ENCODE assay signal across 8 cellular contexts in genomic region chr13:52851153-52851962, GRCh38. TPM values are rescaled to one million over a fixed set of nuclear protein-coding genes. Genes with fewer than 3 reads are reported as not detected.
DNase-seq lines count a peak whose midpoint lies in the region; ATAC-seq, FAIRE-seq and TF ChIP-seq lines count a peak whose summit lies in the region.

No MANE protein-coding gene starts in this region.

- peak overlapping the region; percentile 82; the same call in 1 of the 2 replicates for H3K18ac ChIP-seq in H1 (ENCODE audit: extremely low read depth, low read length)

- ATAC-seq in GM21360 (IDR thresholded peaks at IDR 0.05; ENCODE audit: unreplicated experiment) (peak; percentile 88), HG03571 (IDR thresholded peaks at IDR 0.05; ENCODE audit: unreplicated experiment) (peak; percentile 72)

- peak overlapping the region; percentile 9 for H3K56ac ChIP-seq in H1 (replicated peaks; ENCODE audit: insufficient read length, low read depth, low read length)

- in situ Hi-C loops in SK-MEL-5 (cut with HindIII; ENCODE audit: low pct_unique_long_range_greater_than_20kb, low sequenced_read_pairs): no loop called here

- H3K4me2 ChIP-seq in H1 (ENCODE audit: insufficient read depth in 1 of 2, low read depth in 2 of 2, low read length in 2 of 2): peak overlapping the region; percentile 89 to 95

- FAIRE-seq in H1 (lab: Jason Lieb, UNC): peak; percentile 60

- WGBS in H1 (ENCODE audit: extremely low coverage in 1 of 2, insufficient coverage in 1 of 2, insufficient read length in 1 of 2, insufficient replicate concordance in 2 of 2, low coverage in 1 of 2, low lambda C conversion rate in 2 of 2, missing lambda C conversion rate in 1 of 2), 2 experiments: 0% methylated on average over 60 of the region's 60 CpGs; no CpG with 5 or more reads in 1 of the 2 experiments

- DNase-seq in ELR (ENCODE audit: low read depth) (peak; percentile 3), SK-MEL-5 (ENCODE audit: low read depth, low spot score) (peak; percentile 27), H1 (ENCODE audit: low read depth in 1 of 2, low spot score in 2 of 2) (peak in 1 of 2 experiments; percentile 77), midbrain (lab: John Stamatoyannopoulos, UW) (peak; percentile 46), ureter (ENCODE audit: low spot score) (peak; percentile 51), CD1c-positive myeloid dendritic cell (ENCODE audit: extremely low spot score) (no peak)

- peak overlapping the region; percentile 60; the same call in 1 of the 2 replicates for H2AFZ ChIP-seq in H1 (ENCODE audit: low read length)

- H3K79me1 ChIP-seq in H1 (ENCODE audit: low read depth, low read length): no peaks in the 10 kb centered on the region

- peak overlapping the region; percentile 75 for H2BK120ac ChIP-seq in H1 (replicated peaks; ENCODE audit: low read depth, low read length)

- peak overlapping the region; percentile 81; the same call in 1 of the 2 replicates for H4K8ac ChIP-seq in H1 (ENCODE audit: extremely low read depth, insufficient read depth, low read length)

- TF ChIP-seq POLR2A in H1 (IDR thresholded peaks at IDR 0.05; ENCODE audit: control extremely low read depth in 1 of 2, low read depth in 2 of 2, low read length in 2 of 2): 0 out of 3 replicates have a peak, but pooled peaks of 1 of the 2 experiments have one; percentile 8

- H2BK15ac ChIP-seq in H1 (ENCODE audit: low read length): no peak overlapping the region; the same call in 1 of the 2 replicates

- CTCF ChIA-PET in H1 (lab: Charles Lee; ENCODE audit: partially characterized antibody): interaction anchor here (0.7 to 10.5 kb wide), 24 partner anchors 10 to 350 kb away, joined by 3 to 138 read pairs (median 4); partner anchors contain the start of gene OLFM4

- peak overlapping the region; percentile 77; the same call in 1 of the 2 replicates for H3K27ac ChIP-seq in H1 (ENCODE audit: low read depth, low read length)

- peak overlapping the region; percentile 67 for H4K5ac ChIP-seq in H1 (ENCODE audit: insufficient read length, low read depth, low read length)

- no peak overlapping the region; the same call in 1 of the 2 replicates for H2BK12ac ChIP-seq in H1 (ENCODE audit: low read depth, low read length)

- H3K9me3 ChIP-seq in H1 (ENCODE audit: insufficient read depth in 2 of 2, low read depth in 1 of 2, low read length in 1 of 2): peaks cover 0 to 7% of the 10 kb centered on the region in 2 experiments; a peak in 1 of 4 replicates

- no peak for TF ChIP-seq CTCF in H1 (IDR thresholded peaks at IDR 0.05; ENCODE audit: control extremely low read depth in 1 of 3, insufficient read depth in 1 of 3, low read depth in 1 of 3, low read length in 3 of 3)

- H3K27me3 ChIP-seq in H1 (replicated peaks in 1 of 4; ENCODE audit: control insufficient read depth in 3 of 4, extremely low read depth in 1 of 4, insufficient read depth in 3 of 4, low read length in 3 of 4): peaks cover 32 to 41% (median 38%) of the 10 kb centered on the region in 4 experiments

- H2AK5ac ChIP-seq in H1 (ENCODE audit: low read depth, low read length): no peak overlapping the region

- H3K36me3 ChIP-seq in H1 (ENCODE audit: control insufficient read depth in 2 of 4, insufficient read depth in 4 of 4, low read length in 3 of 4): peaks cover 0 to 8% (median 0%) of the 10 kb centered on the region in 4 experiments; a peak in 1 of 8 replicates

- peaks cover 26% of the 10 kb centered on the region for H3K23me2 ChIP-seq in H1 (ENCODE audit: low read depth, low read length)

- H2BK20ac ChIP-seq in H1 (ENCODE audit: low read length): no peak overlapping the region

- peak overlapping the region; percentile 90 for H3K4ac ChIP-seq in H1 (replicated peaks; ENCODE audit: insufficient read length, low read depth, low read length)

- TF ChIP-seq RAD21 in H1 (IDR thresholded peaks at IDR 0.05 in 1 of 2, conservative IDR thresholded peaks at IDR 0.05 in 1 of 2; ENCODE audit: low read depth in 2 of 2, low read length in 2 of 2): no peak

- no peak overlapping the region for H3K23ac ChIP-seq in H1 (ENCODE audit: insufficient read length)

- H4K91ac ChIP-seq in H1 (replicated peaks; ENCODE audit: insufficient read length, low read length): peak overlapping the region; percentile 44

- H3K9ac ChIP-seq in H1 (replicated peaks in 1 of 4; ENCODE audit: extremely low read depth in 1 of 4, low read depth in 3 of 4, low read length in 3 of 4): peak overlapping the region; percentile 39 to 57 (median 48)

- peaks cover 4 to 35% (median 25%) of the 10 kb centered on the region in 4 experiments for H3K4me1 ChIP-seq in H1 (replicated peaks in 1 of 4; ENCODE audit: control insufficient read depth in 3 of 4, insufficient read depth in 4 of 4, low read length in 3 of 4)

- peak overlapping the region; percentile 91 for H2BK5ac ChIP-seq in H1 (ENCODE audit: low read depth, low read length)

- no peak overlapping the region for H3K14ac ChIP-seq in H1 (ENCODE audit: insufficient read length)

- POLR2A ChIA-PET in H1 (lab: Charles Lee; ENCODE audit: partially characterized antibody): interaction anchor here (0.6 to 1.6 kb wide), 12 partner anchors 9 to 307 kb away, joined by 3 to 7 read pairs (median 4); partner anchors contain the start of gene SUGT1

- H3K79me2 ChIP-seq in H1 (ENCODE audit: control insufficient read depth in 1 of 2, insufficient read depth in 2 of 2, low read length in 2 of 2): no peaks in the 10 kb centered on the region

- peak overlapping the region; percentile 69 to 84 (median 74) for H3K4me3 ChIP-seq in H1 (ENCODE audit: extremely low read depth in 1 of 4, insufficient read depth in 2 of 4, low read depth in 3 of 4, low read length in 4 of 4)

- peaks cover 0 to 10% of the 10 kb centered on the region in 2 experiments for H4K20me1 ChIP-seq in H1 (replicated peaks in 1 of 2; ENCODE audit: control insufficient read depth in 1 of 2, insufficient read depth in 2 of 2, low read length in 2 of 2)

- TF ChIP-seq EP300 in H1 (IDR thresholded peaks at IDR 0.05; ENCODE audit: borderline replicate concordance in 1 of 2, low read depth in 2 of 2, low read length in 2 of 2): peak in 1 of 2 experiments; percentile 58; a peak in 1 of 3 replicates

TF ChIP-seq in H1, 55 proteins besides CTCF, POLR2A, EP300 and RAD21 (continues in another document):
- TF ChIP-seq RNF2 (IDR thresholded peaks at IDR 0.05; ENCODE audit: borderline replicate concordance, low read depth, low read length, missing control alignments, poor library complexity, severe bottlenecking) (no peak), RFX5 (IDR thresholded peaks at IDR 0.05; ENCODE audit: borderline replicate concordance, low read depth, low read length) (no peak), KDM5A (IDR thresholded peaks at IDR 0.05; ENCODE audit: low read length) (no peak), POU5F1 (IDR thresholded peaks at IDR 0.05; ENCODE audit: low read depth, low read length) (no peak), NRF1 (IDR thresholded peaks at IDR 0.05; ENCODE audit: low read depth, low read length) (no peak), TAF7 (optimal IDR thresholded peaks at IDR 0.05; ENCODE audit: borderline replicate concordance, low read depth, low read length) (no peak), ATF3 (IDR thresholded peaks at IDR 0.05; ENCODE audit: insufficient read depth, low read depth, low read length) (peak; percentile 49; the same call in 1 of the 2 replicates), POLR2AphosphoS5 (IDR thresholded peaks at IDR 0.05; ENCODE audit: low read depth, low read length) (no peak), FOSL1 (IDR thresholded peaks at IDR 0.05; ENCODE audit: insufficient read depth, low read depth, low read length) (no peak), USF2 (IDR thresholded peaks at IDR 0.05; ENCODE audit: low read length) (peak; percentile 89), RXRA (IDR thresholded peaks at IDR 0.05; ENCODE audit: insufficient read depth, low read depth, low read length) (no peak), ATF2 (IDR thresholded peaks at IDR 0.05; ENCODE audit: low read length) (no peak), TBP (IDR thresholded peaks at IDR 0.05; ENCODE audit: low read depth, low read length) (0 out of 2 replicates have a peak, but pooled peaks have one; percentile 60), SP4 (IDR thresholded peaks at IDR 0.05; ENCODE audit: low read length) (no peak)

RNA-seq across cellular contexts. Expression of gene PCDH8, which starts 2.9 kb away (rescaled TPM):
- 0.11 TPM in 1 of 2 replicates, not detected in the other for total RNA-seq in SK-MEL-5 (2014; rRNA removed; shearing (Covaris generic))
- 0.11 TPM in 1 of 2 replicates, not detected in the other for polyA plus RNA-seq in SK-MEL-5 (2015; cell fraction: cytosol; rRNA removed)
- not detected in 2 replicates for polyA plus RNA-seq in SK-MEL-5 (2015; cell fraction: nucleus; rRNA removed)
- 0.82 and 1.7 TPM in 2 replicates for total RNA-seq in H1 (2021; fragmentation: NEBNext Ultra II Directional; extraction: Animal tissue kit (Norgen Biotek cat#: 25700))
- polyA plus RNA-seq in H1 (2011; rRNA removed): 1.6 and 2.6 TPM in 2 replicates
- polyA plus RNA-seq in H1 (2011; cell fraction: cytosol; rRNA removed): 1.8 TPM
- 3.8 TPM for polyA plus RNA-seq in H1 (2011; cell fraction: nucleus; rRNA removed)
- 0.19 to 1.2 TPM (median 0.99 TPM) in 4 replicates for polyA plus RNA-seq in H1 (2012, experiment 1 of 2)
- polyA plus RNA-seq in H1 (2012, experiment 2 of 2): 1.2 TPM
- 0.53 TPM for polyA plus RNA-seq in H1 (2013, experiment 1 of 2)
- 0.52 TPM for polyA plus RNA-seq in H1 (2013, experiment 2 of 2)
- 1.8 and 2.3 TPM in 2 replicates for polyA minus RNA-seq in H1 (2011; rRNA and poly(A)+ RNA removed)
- polyA minus RNA-seq in H1 (2011; cell fraction: cytosol; rRNA and poly(A)+ RNA removed): 1.2 TPM
- polyA minus RNA-seq in H1 (2011; cell fraction: nucleus; rRNA and poly(A)+ RNA removed): 4.9 TPM
- total RNA-seq in ureter: not detected
